In the genomic region with DNA sequence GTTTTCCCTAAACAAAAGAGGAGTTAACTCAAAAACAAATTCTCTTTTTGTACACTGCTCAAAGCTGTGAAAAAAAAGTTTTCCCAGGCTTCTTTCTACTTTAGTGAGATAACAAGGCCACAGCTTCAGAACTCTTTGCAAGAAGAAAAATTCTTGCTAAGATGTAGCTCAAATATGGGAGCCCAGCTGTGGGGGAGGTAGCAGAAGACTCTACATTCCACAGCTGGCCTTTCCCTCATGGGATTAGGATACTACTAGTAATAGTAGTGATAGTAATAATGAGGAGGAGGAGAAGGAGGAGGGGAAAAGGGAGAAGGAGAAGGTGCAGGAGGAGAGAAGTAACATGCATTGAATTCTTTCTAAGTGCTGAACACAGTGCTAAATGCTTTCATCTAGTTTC, we compare ENCODE assay signal across 22 cellular contexts.
"Had no signal": no experiment of that assay in that cellular context is flagged by ENCODE, and none has a peak within 500 bp of the region (broad histone marks: within the 10 kb centered on the region; RNA-seq: fewer than 3 reads in every experiment).

No MANE protein-coding gene starts in this region.

- H3K36me3 Mint-ChIP-seq: immature natural killer cell; memory B cell; naive thymus-derived CD8-positive, alpha-beta T cell; stimulated activated naive B cell treated with anti-CD40 and anti-IgM and Interleukin-4, amounts not matched to agents 10 μg/mL and 1 μg/mL and 100 μg/mL, for 72 hours had no signal

- H3K27me3 ChIP-seq: pancreas, right lobe of liver, transverse colon, upper lobe of right lung, uterus had no signal

- H3K4me1 Mint-ChIP-seq: memory B cell; stimulated activated naive B cell treated with anti-CD40 and anti-IgM and Interleukin-4, amounts not matched to agents 10 μg/mL and 1 μg/mL and 100 μg/mL, for 72 hours had no signal

- H3K27me3 Mint-ChIP-seq: naive thymus-derived CD8-positive, alpha-beta T cell; stimulated activated naive B cell treated with anti-CD40 and anti-IgM and Interleukin-4, amounts not matched to agents 10 μg/mL and 1 μg/mL and 100 μg/mL, for 72 hours; stimulated activated naive CD8-positive, alpha-beta T cell treated with anti-CD3 and anti-CD28 coated beads, Interleukin-15, Interleukin-2, amounts not matched to agents 100 ng/mL and 50 ng/mL, for 24 hours had no signal

- H3K9me3 Mint-ChIP-seq: effector memory CD8-positive, alpha-beta T cell; memory B cell; naive thymus-derived CD8-positive, alpha-beta T cell; stimulated activated naive B cell treated with anti-CD40 and anti-IgM and Interleukin-4, amounts not matched to agents 10 μg/mL and 1 μg/mL and 100 μg/mL, for 72 hours; stimulated activated naive CD8-positive, alpha-beta T cell treated with anti-CD3 and anti-CD28 coated beads, Interleukin-15, Interleukin-2, amounts not matched to agents 100 ng/mL and 50 ng/mL, for 24 hours had no signal

- H3K36me3 ChIP-seq: pancreas, right lobe of liver, thoracic aorta, transverse colon, upper lobe of right lung, uterus had no signal

- H3K4me3 ChIP-seq: lung, pancreas, right lobe of liver, thoracic aorta, transverse colon, upper lobe of right lung, uterus had no signal

- H3K4me1 ChIP-seq: pancreas, right lobe of liver, transverse colon, upper lobe of right lung, uterus had no signal

- H3K9me3 ChIP-seq: pancreas, right lobe of liver, thoracic aorta, transverse colon, upper lobe of right lung, uterus had no signal

- DNase-seq: cortex of kidney; effector memory CD8-positive, alpha-beta T cell; hypothalamus; immature natural killer cell; islet precursor cell; midbrain; naive thymus-derived CD8-positive, alpha-beta T cell; occipital lobe; pancreas; retina; right lobe of liver; small intestine; stimulated activated CD4-positive, alpha-beta T cell treated with anti-CD3 and anti-CD28 coated beads, Interleukin-15, amount 100 ng/mL, for 24 hours; stimulated activated CD4-positive, alpha-beta T cell treated with anti-CD3 and anti-CD28 coated beads, Interleukin-2, amount 100 ng/mL, for 48 hours; stimulated activated naive B cell treated with anti-CD40 and anti-IgM and Interleukin-4, amounts not matched to agents 10 μg/mL and 1 μg/mL and 100 μg/mL, for 72 hours; transverse colon; upper lobe of right lung; uterus had no signal

- H3K27ac Mint-ChIP-seq: effector memory CD8-positive, alpha-beta T cell; immature natural killer cell; memory B cell; stimulated activated naive B cell treated with anti-CD40 and anti-IgM and Interleukin-4, amounts not matched to agents 10 μg/mL and 1 μg/mL and 100 μg/mL, for 72 hours; stimulated activated naive CD8-positive, alpha-beta T cell treated with anti-CD3 and anti-CD28 coated beads, Interleukin-15, Interleukin-2, amounts not matched to agents 100 ng/mL and 50 ng/mL, for 24 hours had no signal

- H3K27ac ChIP-seq: pancreas, right lobe of liver, thoracic aorta, transverse colon, upper lobe of right lung, uterus had no signal

- H3K4me3 Mint-ChIP-seq: effector memory CD8-positive, alpha-beta T cell; immature natural killer cell; memory B cell; stimulated activated naive B cell treated with anti-CD40 and anti-IgM and Interleukin-4, amounts not matched to agents 10 μg/mL and 1 μg/mL and 100 μg/mL, for 72 hours; stimulated activated naive CD8-positive, alpha-beta T cell treated with anti-CD3 and anti-CD28 coated beads, Interleukin-15, Interleukin-2, amounts not matched to agents 100 ng/mL and 50 ng/mL, for 24 hours had no signal

- ATAC-seq: effector memory CD8-positive, alpha-beta T cell; naive thymus-derived CD8-positive, alpha-beta T cell; pancreas; right lobe of liver; stimulated activated naive B cell treated with anti-CD40 and anti-IgM and Interleukin-4, amounts not matched to agents 10 μg/mL and 1 μg/mL and 100 μg/mL, for 72 hours; upper lobe of right lung had no signal
